In the genomic region with DNA sequence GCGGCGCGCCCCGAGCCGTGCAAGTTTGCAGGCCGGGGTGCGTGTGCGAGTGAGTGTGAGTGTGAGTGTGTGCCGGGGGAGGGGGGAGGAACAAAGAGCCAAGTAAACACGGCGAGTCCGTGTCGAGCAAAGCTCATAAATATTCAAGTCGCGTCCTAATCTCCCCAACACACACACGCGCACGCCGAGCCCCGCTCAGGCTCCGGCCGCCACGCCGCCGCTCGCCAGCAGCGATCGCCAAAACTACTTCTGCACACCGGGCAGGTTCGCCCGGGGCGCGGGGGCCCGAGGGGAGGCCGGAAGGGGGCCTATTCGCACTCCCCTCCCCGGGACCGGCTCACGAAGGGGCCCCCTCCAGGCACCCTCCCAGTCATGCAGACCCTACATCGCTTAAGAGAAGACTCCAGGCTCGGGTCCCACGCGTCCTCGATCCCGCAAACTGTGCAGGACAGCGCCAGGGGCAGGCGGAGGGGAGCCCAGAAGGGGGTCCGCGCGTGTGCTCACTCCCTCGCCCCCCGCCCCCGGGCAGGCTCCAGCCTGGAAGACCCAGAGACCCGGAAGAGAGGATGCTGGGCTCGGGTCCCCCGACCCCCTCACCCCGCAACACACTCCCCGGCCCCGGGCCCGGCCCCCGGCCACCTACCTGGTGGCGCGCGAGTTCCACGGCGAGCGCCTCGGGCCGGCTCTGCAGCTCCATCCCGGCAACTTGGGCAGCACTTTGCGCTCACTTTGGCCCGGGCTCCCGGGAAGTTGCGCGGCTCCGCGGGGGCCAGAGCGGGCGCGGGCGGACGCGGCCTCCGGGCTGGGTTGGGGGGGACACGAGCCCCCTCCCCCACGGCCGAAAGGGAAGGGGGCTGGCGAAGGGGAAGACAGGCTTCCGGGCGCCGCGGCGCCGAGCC, we compare ENCODE assay signal across 9 cellular contexts. TPM values are rescaled to one million over a fixed set of nuclear protein-coding genes. Genes with fewer than 3 reads are reported as not detected.
DNase-seq lines count a peak whose midpoint lies in the region; ATAC-seq, FAIRE-seq and TF ChIP-seq lines count a peak whose summit lies in the region.
"Had no signal": no experiment of that assay in that cellular context is flagged by ENCODE, and none has a peak within 500 bp of the region (broad histone marks: within the 10 kb centered on the region; RNA-seq: fewer than 3 reads in every experiment).

No MANE protein-coding gene starts in this region.

- H3K27me3 ChIP-seq in DOHH2 (ENCODE audit: control insufficient read depth, low read length) (peaks cover 30% of the 10 kb centered on the region), pancreas (peaks cover 0 to 17% (median 3%) of the 10 kb centered on the region in 4 donors)

- 1% methylated on average over 35 to 94 of the region's 94 CpGs for WGBS in pancreas, 2 donors

- H3K4me3 ChIP-seq in DOHH2 (ENCODE audit: low read length), result peak overlapping the region; percentile 72
- no peak overlapping the region for H3K4me3 ChIP-seq in epithelial cell of esophagus (ENCODE audit: low read length)
- peak overlapping the region in 3 of 4 donors; percentile 12 to 42 (median 32) for H3K4me3 ChIP-seq in pancreas

- H3K79me2 ChIP-seq in DOHH2 (ENCODE audit: control insufficient read depth, low read length), result no peaks in the 10 kb centered on the region

- peak overlapping the region; percentile 61 for H3K4me2 ChIP-seq in DOHH2 (ENCODE audit: low read length)

- POLR2A ChIA-PET in activated CD4-positive, alpha-beta T cell treated with anti-CD3 and anti-CD28 coated beads, Interleukin-2, amount 10 ng/mL, durations not matched to agents 7 days and 5 days (lab: Charles Lee), result no interaction called here

- no peak overlapping the region for H3K27ac Mint-ChIP-seq in activated CD4-positive, alpha-beta T cell treated with anti-CD3 and anti-CD28 coated beads, Interleukin-2, amount 10 ng/mL, durations not matched to agents 7 days and 5 days

- no peaks in the 10 kb centered on the region for H3K36me3 ChIP-seq in DOHH2 (ENCODE audit: control insufficient read depth, low read length)
- no peaks in the 10 kb centered on the region for H3K36me3 ChIP-seq in pancreas

- CTCF ChIA-PET in activated CD4-positive, alpha-beta T cell treated with anti-CD3 and anti-CD28 coated beads, Interleukin-2, amount 10 ng/mL, durations not matched to agents 7 days and 5 days (lab: Charles Lee), result no interaction called here

- H3K9me3 ChIP-seq in DOHH2 (ENCODE audit: control insufficient read depth, insufficient read depth, low read length) (no peaks in the 10 kb centered on the region), pancreas (no peaks in the 10 kb centered on the region)

- H3F3A ChIP-seq in DOHH2 (ENCODE audit: control insufficient read depth, insufficient read depth), result no peaks in the 10 kb centered on the region

- no peaks in the 10 kb centered on the region for H3K9me3 Mint-ChIP-seq in activated CD4-positive, alpha-beta T cell treated with anti-CD3 and anti-CD28 coated beads, Interleukin-2, amount 10 ng/mL, durations not matched to agents 7 days and 5 days

- ATAC-seq in pancreas, result peak in 2 of 4 donors; percentile 13 to 16
- ATAC-seq: HCT116 had no signal

- 0 out of 2 replicates have a peak, but pooled peaks cover 3% of the 10 kb centered on the region for H4K20me1 ChIP-seq in DOHH2 (ENCODE audit: control insufficient read depth, insufficient read depth, low read depth, low read length)

- intact Hi-C loops in pancreas (cut with DNase I), result no loop called here

- no peak overlapping the region for H3K4me3 Mint-ChIP-seq in activated CD4-positive, alpha-beta T cell treated with anti-CD3 and anti-CD28 coated beads, Interleukin-2, amount 10 ng/mL, durations not matched to agents 7 days and 5 days

- peaks cover 56% of the 10 kb centered on the region for H3K27me3 Mint-ChIP-seq in activated CD4-positive, alpha-beta T cell treated with anti-CD3 and anti-CD28 coated beads, Interleukin-2, amount 10 ng/mL, durations not matched to agents 7 days and 5 days

- no peak for TF ChIP-seq CTCF in DOHH2 (IDR thresholded peaks at IDR 0.05; ENCODE audit: low read depth, low read length, poor library complexity, severe bottlenecking)
- no peak for TF ChIP-seq CTCF in epithelial cell of esophagus (IDR thresholded peaks at IDR 0.05; ENCODE audit: insufficient read depth, low read depth, low read length, missing control alignments)
- no peak for TF ChIP-seq CTCF in pancreas (IDR thresholded peaks at IDR 0.05)

- H3K27ac ChIP-seq in DOHH2 (ENCODE audit: low read depth, low read length) (no peak overlapping the region), pancreas (no peak overlapping the region)

- no peaks in the 10 kb centered on the region for H3K9me2 ChIP-seq in DOHH2 (replicated peaks; ENCODE audit: control insufficient read depth, low read length)

- DNase-seq in NCI-H526 treated with DMSO at 0.1 percent for 48 hours (lab: John Stamatoyannopoulos, UW) (peak; percentile 17), epithelial cell of esophagus (ENCODE audit: low read depth) (peak; percentile 26), pancreas (peak in 1 of 6 donors; percentile 60), Kasumi-1 (lab: John Stamatoyannopoulos, UW) (no peak), NOMO-1 treated with DMSO at 0.1 percent for 48 hours (lab: John Stamatoyannopoulos, UW; ENCODE audit: unreplicated experiment) (no peak), NOMO-1 treated with dmso at 0.1 percent for 144 hours (lab: John Stamatoyannopoulos, UW; ENCODE audit: unreplicated experiment) (no peak)
- no peak for DNase-seq in activated CD4-positive, alpha-beta T cell treated with anti-CD3 and anti-CD28 coated beads, Interleukin-2, amount 10 ng/mL, durations not matched to agents 7 days and 5 days

- H3K4me1 ChIP-seq in DOHH2 (ENCODE audit: control insufficient read depth, low read length) (peaks cover 7% of the 10 kb centered on the region), pancreas (peaks cover 8 to 12% (median 11%) of the 10 kb centered on the region in 3 donors)

- H3K36me3 Mint-ChIP-seq in activated CD4-positive, alpha-beta T cell treated with anti-CD3 and anti-CD28 coated beads, Interleukin-2, amount 10 ng/mL, durations not matched to agents 7 days and 5 days (ENCODE audit: low read depth), result no peaks in the 10 kb centered on the region

- FAIRE-seq in pancreas (lab: Jason Lieb, UNC), result no peak

- peaks cover 8% of the 10 kb centered on the region for H3K4me1 Mint-ChIP-seq in activated CD4-positive, alpha-beta T cell treated with anti-CD3 and anti-CD28 coated beads, Interleukin-2, amount 10 ng/mL, durations not matched to agents 7 days and 5 days

RNA-seq across cellular contexts. Expression of gene PHF21B, which starts 0.7 kb away (rescaled TPM):
- total RNA-seq in pancreas, result 1 to 10 TPM in 1 of 6 donors, under 1 TPM in 4, not detected in 1; 0.34 to 1.4 (median 0.57) TPM
- polyA plus RNA-seq in pancreas, result 1 to 10 TPM in 1 of 2 donors, under 1 TPM in 1; 0.57 to 2.9 TPM
- not detected for total RNA-seq in activated CD4-positive, alpha-beta T cell treated with anti-CD3 and anti-CD28 coated beads, Interleukin-2, amount 10 ng/mL, durations not matched to agents 7 days and 5 days

Comparison
In these comparisons a context has a peak if more than half of its experiments do, and no peak if none do; other contexts are left out.
1. DNase-seq: peak in NCI-H526 treated with DMSO at 0.1 percent for 48 hours (single experiment) and epithelial cell of esophagus (single experiment); none in Kasumi-1 (0 of 2), NOMO-1 treated with DMSO at 0.1 percent for 48 hours (single experiment), NOMO-1 treated with dmso at 0.1 percent for 144 hours (single experiment) and activated CD4-positive, alpha-beta T cell treated with anti-CD3 and anti-CD28 coated beads, Interleukin-2, amount 10 ng/mL, durations not matched to agents 7 days and 5 days (single experiment).